ENCODE assay signal across 13 cellular contexts in the genomic region with DNA sequence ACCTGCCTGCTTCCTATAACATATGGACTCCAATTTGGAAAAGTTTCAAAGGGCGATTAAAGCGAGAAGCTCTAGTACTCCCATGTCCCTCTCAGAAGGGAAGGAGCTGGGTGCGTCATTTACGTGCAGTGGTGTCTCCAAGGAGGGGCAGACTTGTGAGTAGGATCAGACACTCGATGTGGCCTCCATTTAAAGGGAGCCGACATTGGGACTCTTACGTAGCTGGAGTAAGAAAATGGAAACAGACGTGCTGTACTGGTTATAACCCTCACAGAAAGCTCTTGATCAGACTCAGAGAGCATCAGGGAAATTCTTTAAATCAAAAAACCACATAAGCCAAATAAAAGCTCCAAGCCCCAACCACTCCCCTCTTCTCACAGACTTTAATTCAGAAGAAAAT.
DNase-seq lines count a peak whose midpoint lies in the region; ATAC-seq, FAIRE-seq and TF ChIP-seq lines count a peak whose summit lies in the region.
"Had no signal": no experiment of that assay in that cellular context is flagged by ENCODE, and none has a peak within 500 bp of the region (broad histone marks: within the 10 kb centered on the region; RNA-seq: fewer than 3 reads in every experiment).

No MANE protein-coding gene starts in this region.

- H3K79me2 ChIP-seq in K562 (ENCODE audit: control insufficient read depth, insufficient read depth, low read length), result no peaks in the 10 kb centered on the region

- H3K27me3 ChIP-seq in K562 (ENCODE audit: control insufficient read depth in 2 of 2, insufficient read depth in 2 of 2, low read length in 2 of 2) (peaks cover 57 to 67% of the 10 kb centered on the region in 2 experiments), prostate gland (replicated peaks; ENCODE audit: insufficient read depth) (no peaks in the 10 kb centered on the region), tibial artery (no peaks in the 10 kb centered on the region)
- H3K27me3 ChIP-seq: BLaER1 had no signal

- H4K20me1 ChIP-seq in K562 (replicated peaks; ENCODE audit: control insufficient read depth, insufficient read depth, low read length), result 0 out of 2 replicates have a peak, but pooled peaks cover 4% of the 10 kb centered on the region
- H4K20me1 ChIP-seq: BLaER1 had no signal

- no peak for TF ChIP-seq CTCF in K562 (IDR thresholded peaks at IDR 0.05 in 2 of 3, conservative IDR thresholded peaks at IDR 0.05 in 1 of 3; ENCODE audit: insufficient read depth in 2 of 3, low read depth in 1 of 3, low read length in 3 of 3)
- no peak for TF ChIP-seq CTCF in prostate gland (IDR thresholded peaks at IDR 0.05)
- TF ChIP-seq CTCF in tibial artery (IDR thresholded peaks at IDR 0.05), result no peak

- no peak overlapping the region for H2AFZ ChIP-seq in K562 (ENCODE audit: low read depth, low read length)

- TF ChIP-seq EP300 in K562 (IDR thresholded peaks at IDR 0.05; ENCODE audit: low read length), result no peak

- H3K4me2 ChIP-seq in K562 (ENCODE audit: insufficient read depth, low read length), result no peak overlapping the region
- H3K4me2 ChIP-seq: BLaER1, KMS-11 had no signal

- TF ChIP-seq RAD21 in K562 (CRISPR knock-in tag; conservative IDR thresholded peaks at IDR 0.05 in 1 of 2, IDR thresholded peaks at IDR 0.05 in 1 of 2), result no peak

- H3K4me1 ChIP-seq in K562 (replicated peaks in 1 of 2; ENCODE audit: control insufficient read depth in 2 of 2, insufficient read depth in 2 of 2, low read length in 2 of 2) (no peaks in the 10 kb centered on the region), prostate gland (replicated peaks) (peaks cover 2% of the 10 kb centered on the region), tibial artery (peaks cover 0 to 63% (median 44%) of the 10 kb centered on the region in 4 donors)
- H3K4me1 ChIP-seq: BLaER1 had no signal

- intact Hi-C loops in K562 (cut with micrococcal nuclease) (no loop called here), prostate gland (cut with DNase I) (no loop called here), tibial artery (cut with DNase I; ENCODE audit: low total_unique reads) (no loop called here)

- H3K9me1 ChIP-seq in K562 (ENCODE audit: control insufficient read depth, insufficient read depth, low read length), result no peaks in the 10 kb centered on the region

- no TSS peak for BruUV-seq in K562 (replicated peaks; lab: Mats Ljungman, UMichigan)

- ATAC-seq in K562 (no peak), HG03159 (IDR thresholded peaks at IDR 0.05; ENCODE audit: unreplicated experiment) (no peak)
- ATAC-seq: PC-3 had no signal

- H3K9me3 ChIP-seq in K562 (replicated peaks; ENCODE audit: control insufficient read depth, insufficient read depth, low read depth, low read length) (no peaks in the 10 kb centered on the region), prostate gland (no peaks in the 10 kb centered on the region), tibial artery (no peaks in the 10 kb centered on the region)
- H3K9me3 ChIP-seq: BLaER1 had no signal

- 1% methylated on average over 8 of the region's 8 CpGs for WGBS in K562 (ENCODE audit: insufficient coverage, low coverage, missing lambda C conversion rate)
- WGBS in prostate gland, result 69% methylated on average over 8 of the region's 8 CpGs

- DNase-seq in NCI-H1105 treated with DMSO at 0.1 percent for 48 hours (lab: John Stamatoyannopoulos, UW) (peak; percentile 41), NCI-H1105 (lab: John Stamatoyannopoulos, UW) (no peak), K562 (ENCODE audit: extremely low read depth in 1 of 4, low spot score in 3 of 4) (no peak), prostate gland (ENCODE audit: low spot score) (no peak), tibial artery (no peak), DMS153 treated with DMSO at 0.1 percent for 48 hours (lab: John Stamatoyannopoulos, UW; ENCODE audit: unreplicated experiment) (no peak), epidermal melanocyte (ENCODE audit: insufficient read length, low spot score) (no peak)
- DNase-seq: PC-3 had no signal

- CTCF ChIA-PET in K562 (lab: Yijun Ruan, JAX; ENCODE audit: low intra/inter-chr PET ratio), result no interaction called here

- in situ Hi-C loops in K562 (cut with MboI), result no loop called here

- FAIRE-seq in K562 (lab: Jason Lieb, UNC), result no peak
- FAIRE-seq: H54 had no signal

- POLR2A ChIA-PET in K562 (lab: Yijun Ruan, JAX), result no interaction called here

- H3K27ac ChIP-seq in K562 (ENCODE audit: extremely low read depth, low read depth, low read length) (no peak overlapping the region), prostate gland (peak overlapping the region; percentile 67 to 80), tibial artery (peak overlapping the region; percentile 84 to 87)
- H3K27ac ChIP-seq: 22Rv1, BLaER1, KMS-11 had no signal

- H3K9ac ChIP-seq in K562 (ENCODE audit: insufficient read depth in 1 of 2, low read depth in 2 of 2, low read length in 2 of 2), result no peak overlapping the region
- H3K9ac ChIP-seq: BLaER1, KMS-11 had no signal

- H3K36me3 ChIP-seq in K562 (ENCODE audit: control insufficient read depth, insufficient read depth, low read length) (no peaks in the 10 kb centered on the region), prostate gland (no peaks in the 10 kb centered on the region), tibial artery (no peaks in the 10 kb centered on the region)
- H3K36me3 ChIP-seq: BLaER1 had no signal

- TF ChIP-seq POLR2A in K562 (conservative IDR thresholded peaks at IDR 0.05), result no peak
- TF ChIP-seq POLR2A in prostate gland (IDR thresholded peaks at IDR 0.05), result no peak

- H3K4me3 ChIP-seq in K562 (no peak overlapping the region), prostate gland (no peak overlapping the region), tibial artery (no peak overlapping the region)
- H3K4me3 ChIP-seq: BLaER1 had no signal

TF ChIP-seq in K562, 482 proteins besides CTCF, POLR2A, EP300 and RAD21:
- TF ChIP-seq ZNF24 (IDR thresholded peaks at IDR 0.05) (peak; percentile 53; the same call in 1 of the 2 replicates), TSC22D4 (tag; IDR thresholded peaks at IDR 0.05) (no peak), HNRNPLL (IDR thresholded peaks at IDR 0.05; ENCODE audit: low read depth, low read length, poor library complexity, severe bottlenecking) (peak; percentile 96), HDAC3 (IDR thresholded peaks at IDR 0.05; ENCODE audit: borderline replicate concordance, partially characterized antibody) (peak; percentile 77)
